8 cellular contexts compared by ENCODE assay signal in the genomic region with DNA sequence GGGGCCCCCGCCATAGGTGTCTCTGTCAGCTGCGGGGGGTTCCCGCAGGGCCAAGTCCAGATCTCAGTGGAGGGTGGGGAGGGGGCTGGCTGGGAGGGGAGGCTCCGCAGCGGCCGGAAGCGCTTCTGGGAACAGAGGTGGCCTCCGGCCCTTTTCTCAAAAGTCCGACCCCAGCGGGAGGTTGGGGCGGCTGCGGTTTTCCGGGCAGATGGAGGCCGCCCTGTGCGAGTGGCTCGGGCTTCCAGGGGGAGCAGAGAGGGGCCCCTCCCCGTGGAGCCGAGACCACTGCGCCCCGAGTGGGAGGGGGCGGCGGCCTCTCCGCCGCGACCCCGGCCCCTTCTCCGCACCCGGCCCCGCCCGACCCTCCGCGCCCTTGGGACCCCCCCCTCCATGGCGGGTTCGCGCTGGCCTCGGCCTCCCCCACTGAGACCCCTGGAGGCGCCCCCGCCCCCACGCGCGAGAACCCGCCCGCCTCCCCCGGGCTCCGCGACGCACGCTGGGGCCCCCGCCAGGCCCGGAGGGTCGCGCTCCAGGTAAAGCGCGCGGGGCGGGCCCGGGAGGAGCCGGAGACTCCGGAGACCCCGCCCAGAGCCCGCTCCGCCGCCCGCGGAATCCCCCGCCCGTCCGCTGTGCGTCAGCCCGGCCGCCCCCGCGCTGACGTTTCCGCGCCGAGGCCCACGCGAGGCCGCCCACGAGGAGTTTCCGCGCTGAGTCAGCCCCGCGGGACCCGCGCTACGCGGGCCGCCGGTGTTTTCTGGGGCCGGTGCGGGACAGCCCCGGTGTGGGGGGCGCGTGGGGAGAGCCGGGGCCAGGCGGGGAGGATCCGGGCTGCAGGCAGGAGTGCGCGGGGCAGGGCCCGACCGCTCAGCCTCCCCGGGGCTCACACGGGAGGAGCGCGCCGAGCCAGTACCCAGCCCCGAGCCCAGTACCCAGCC. TPM values are rescaled to one million over a fixed set of nuclear protein-coding genes. Genes with fewer than 3 reads are reported as not detected.
A peak's percentile ranks its signal among the peaks of the same experiment; 100 is the strongest.
DNase-seq lines count a peak whose midpoint lies in the region; ATAC-seq and TF ChIP-seq lines count a peak whose summit lies in the region.

No MANE protein-coding gene starts in this region.

- H3K27ac ChIP-seq in caudate nucleus (ENCODE audit: low read depth, low read length) (no peak overlapping the region), lower lobe of right lung (peak overlapping the region; percentile 18)

- CTCF ChIA-PET in Calu3 (lab: Charles Lee), result no interaction called here

- no peaks in the 10 kb centered on the region for H3K36me3 ChIP-seq in lower lobe of right lung

- no peaks in the 10 kb centered on the region for H3K9me3 ChIP-seq in lower lobe of right lung

- BruUV-seq in Calu3 (replicated peaks; lab: Mats Ljungman, UMichigan), result no TSS peak

- H3K4me3 Mint-ChIP-seq in Calu3 (ENCODE audit: low read depth, unreplicated experiment), result no peak overlapping the region

- H3K4me1 ChIP-seq in lower lobe of right lung, result peaks cover 11% of the 10 kb centered on the region

- intact Hi-C loops in Calu3 (cut with micrococcal nuclease; ENCODE audit: unreplicated experiment), result no loop called here
- intact Hi-C loops in lower lobe of right lung (cut with DNase I), result no loop called here

- no peaks in the 10 kb centered on the region for H3K9me3 Mint-ChIP-seq in Calu3 (ENCODE audit: low read depth, unreplicated experiment)

- H3K4me1 Mint-ChIP-seq in Calu3 (ENCODE audit: low read depth, unreplicated experiment), result no peaks in the 10 kb centered on the region

- peak; percentile 35 for DNase-seq in Calu3
- peak; percentile 81 for DNase-seq in activated CD4-positive, CD25-positive, alpha-beta regulatory T cell treated with anti-CD3 and anti-CD28 coated beads, Interleukin-2, amount 50 U/mL, for 16 hours (ENCODE audit: low read depth, low spot score)
- DNase-seq in caudate nucleus (lab: John Stamatoyannopoulos, UW), result peak in 41 of 61 donors; percentile 3 to 81 (median 51)
- peak; percentile 55 for DNase-seq in lower lobe of right lung
- peak; percentile 72 to 82 for DNase-seq in stimulated activated CD8-positive, alpha-beta memory T cell treated with anti-CD3 and anti-CD28 coated beads, Interleukin-2, amount 100 ng/mL, for 1 hour (ENCODE audit: low read depth in 2 of 2)
- no peak for DNase-seq in NCI-H187 (lab: John Stamatoyannopoulos, UW)

- H3K4me3 ChIP-seq in lower lobe of right lung, result peak overlapping the region; percentile 53

- H3K36me3 Mint-ChIP-seq in Calu3 (ENCODE audit: insufficient read depth, unreplicated experiment), result no peaks in the 10 kb centered on the region

- no peak overlapping the region for H3K27ac Mint-ChIP-seq in Calu3 (ENCODE audit: unreplicated experiment)

- no peak for TF ChIP-seq CTCF in Calu3 (IDR thresholded peaks at IDR 0.05; ENCODE audit: unreplicated experiment)
- no peak for TF ChIP-seq CTCF in lower lobe of right lung (IDR thresholded peaks at IDR 0.05)

- peak; percentile 31 for ATAC-seq in HG03460 (IDR thresholded peaks at IDR 0.05; ENCODE audit: unreplicated experiment)
- ATAC-seq in lower lobe of right lung, result peak; percentile 54 to 73
- ATAC-seq in GM21447 (IDR thresholded peaks at IDR 0.05; ENCODE audit: unreplicated experiment), result no peak

- peaks cover 12% of the 10 kb centered on the region for H3K27me3 Mint-ChIP-seq in Calu3 (ENCODE audit: unreplicated experiment)

- peaks cover 46% of the 10 kb centered on the region for H3K27me3 ChIP-seq in lower lobe of right lung (ENCODE audit: low read depth)

RNA-seq across cellular contexts. Expression of gene TNFRSF18, which starts 5.2 kb away (rescaled TPM):
- total RNA-seq in Calu3 (2022), result 0.66 TPM in 1 of 2 replicates, not detected in the other
- 0.47 TPM for total RNA-seq in lower lobe of right lung

RNA-seq across cellular contexts. Expression of gene TNFRSF4, which starts 12.8 kb away (rescaled TPM):
- total RNA-seq in Calu3 (2022), result not detected in 2 replicates
- total RNA-seq in lower lobe of right lung, result 3.0 TPM

RNA-seq across cellular contexts. Expression of gene TTLL10, which starts 27.5 kb away (rescaled TPM):
- total RNA-seq in Calu3 (2022) (2.4 and 3.5 TPM in 2 replicates), lower lobe of right lung (6.6 TPM)

RNA-seq across cellular contexts. Expression of gene SDF4, which starts 30.7 kb away (rescaled TPM):
- total RNA-seq in Calu3 (2022), result 128 and 161 TPM in 2 replicates
- total RNA-seq in lower lobe of right lung, result 127 TPM

RNA-seq across cellular contexts. Expression of gene B3GALT6, which starts 30.9 kb away (rescaled TPM):
- total RNA-seq in Calu3 (2022) (23.4 and 25.9 TPM in 2 replicates), lower lobe of right lung (13.7 TPM)

Comparison
In these comparisons a context has a peak if more than half of its experiments do, and no peak if none do; other contexts are left out.
1. DNase-seq: peak in Calu3 (single experiment), activated CD4-positive, CD25-positive, alpha-beta regulatory T cell treated with anti-CD3 and anti-CD28 coated beads, Interleukin-2, amount 50 U/mL, for 16 hours (single experiment), caudate nucleus (41 of 61), lower lobe of right lung (single experiment) and stimulated activated CD8-positive, alpha-beta memory T cell treated with anti-CD3 and anti-CD28 coated beads, Interleukin-2, amount 100 ng/mL, for 1 hour (2 of 2); none in NCI-H187 (0 of 2).